Comparison of ENCODE assay signal across 1 cellular context in the genomic region with DNA sequence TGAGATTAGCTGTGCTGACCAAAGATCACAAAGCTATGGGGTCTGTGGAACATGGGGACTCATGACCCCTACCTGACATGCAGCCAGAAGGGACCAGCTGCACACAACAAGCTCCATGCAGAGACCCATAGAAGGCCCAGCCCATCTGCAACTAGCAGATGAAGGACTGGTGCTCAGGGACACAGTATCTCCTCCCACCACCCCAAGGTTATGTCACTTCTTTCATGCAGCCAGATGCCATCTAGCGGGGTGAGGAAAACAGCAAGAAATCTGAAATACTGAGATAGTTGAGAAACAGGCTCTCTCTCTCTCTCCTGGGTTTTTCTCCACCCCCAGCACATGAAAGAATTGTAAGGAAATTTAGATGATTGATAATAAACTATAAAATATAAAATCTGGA.
TF ChIP-seq lines count a peak whose summit lies in the region.

No MANE protein-coding gene starts in this region.

TF ChIP-seq in HCT116, 20 proteins besides CTCF, POLR2A, EP300 and RAD21 (continued from another document):
- TF ChIP-seq, protein P1, sequence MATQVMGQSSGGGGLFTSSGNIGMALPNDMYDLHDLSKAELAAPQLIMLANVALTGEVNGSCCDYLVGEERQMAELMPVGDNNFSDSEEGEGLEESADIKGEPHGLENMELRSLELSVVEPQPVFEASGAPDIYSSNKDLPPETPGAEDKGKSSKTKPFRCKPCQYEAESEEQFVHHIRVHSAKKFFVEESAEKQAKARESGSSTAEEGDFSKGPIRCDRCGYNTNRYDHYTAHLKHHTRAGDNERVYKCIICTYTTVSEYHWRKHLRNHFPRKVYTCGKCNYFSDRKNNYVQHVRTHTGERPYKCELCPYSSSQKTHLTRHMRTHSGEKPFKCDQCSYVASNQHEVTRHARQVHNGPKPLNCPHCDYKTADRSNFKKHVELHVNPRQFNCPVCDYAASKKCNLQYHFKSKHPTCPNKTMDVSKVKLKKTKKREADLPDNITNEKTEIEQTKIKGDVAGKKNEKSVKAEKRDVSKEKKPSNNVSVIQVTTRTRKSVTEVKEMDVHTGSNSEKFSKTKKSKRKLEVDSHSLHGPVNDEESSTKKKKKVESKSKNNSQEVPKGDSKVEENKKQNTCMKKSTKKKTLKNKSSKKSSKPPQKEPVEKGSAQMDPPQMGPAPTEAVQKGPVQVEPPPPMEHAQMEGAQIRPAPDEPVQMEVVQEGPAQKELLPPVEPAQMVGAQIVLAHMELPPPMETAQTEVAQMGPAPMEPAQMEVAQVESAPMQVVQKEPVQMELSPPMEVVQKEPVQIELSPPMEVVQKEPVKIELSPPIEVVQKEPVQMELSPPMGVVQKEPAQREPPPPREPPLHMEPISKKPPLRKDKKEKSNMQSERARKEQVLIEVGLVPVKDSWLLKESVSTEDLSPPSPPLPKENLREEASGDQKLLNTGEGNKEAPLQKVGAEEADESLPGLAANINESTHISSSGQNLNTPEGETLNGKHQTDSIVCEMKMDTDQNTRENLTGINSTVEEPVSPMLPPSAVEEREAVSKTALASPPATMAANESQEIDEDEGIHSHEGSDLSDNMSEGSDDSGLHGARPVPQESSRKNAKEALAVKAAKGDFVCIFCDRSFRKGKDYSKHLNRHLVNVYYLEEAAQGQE (IDR thresholded peaks at IDR 0.05; ENCODE audit: low read depth): no peak
- TF ChIP-seq YY1 (IDR thresholded peaks at IDR 0.05; ENCODE audit: extremely low read depth, insufficient replicate concordance, low read depth, low read length): no peak
- TF ChIP-seq FOSL1 (IDR thresholded peaks at IDR 0.05; ENCODE audit: low read depth): no peak
- TF ChIP-seq CEBPB (IDR thresholded peaks at IDR 0.05; ENCODE audit: low read depth): no peak
- TF ChIP-seq TCF7L2 (IDR thresholded peaks at IDR 0.05; ENCODE audit: borderline replicate concordance, extremely low read depth, insufficient read depth, insufficient read length): no peak
- no peak for TF ChIP-seq EGR1 (IDR thresholded peaks at IDR 0.05; ENCODE audit: low read depth)
- no peak for TF ChIP-seq JUND (IDR thresholded peaks at IDR 0.05)
- no peak for TF ChIP-seq SP1 (IDR thresholded peaks at IDR 0.05; ENCODE audit: low read depth)
